ENCODE assay signal across 18 cellular contexts in the genomic region with DNA sequence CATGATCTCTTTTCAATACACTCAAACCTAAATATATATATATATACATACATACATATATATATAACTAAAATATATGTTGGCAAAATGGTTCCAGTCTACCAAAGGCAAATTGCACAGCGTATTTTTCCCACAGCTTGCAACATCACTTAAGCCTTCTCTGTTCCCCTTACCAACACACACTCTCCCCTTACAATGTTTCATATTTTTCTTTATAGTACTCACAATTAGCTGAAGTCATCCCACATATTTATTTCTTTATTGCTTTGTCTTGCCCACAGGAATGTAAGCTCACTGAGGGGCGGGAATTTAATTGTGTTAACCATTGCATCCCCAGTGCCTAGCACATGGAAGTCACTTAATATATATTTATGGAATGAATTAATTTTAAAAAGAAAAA.
"Had no signal": no experiment of that assay in that cellular context is flagged by ENCODE, and none has a peak within 500 bp of the region (broad histone marks: within the 10 kb centered on the region; RNA-seq: fewer than 3 reads in every experiment).

No MANE protein-coding gene starts in this region.

- DNase-seq: activated CD4-positive, alpha-beta memory T cell treated with anti-CD3 and anti-CD28 coated beads for 36 hours; activated CD4-positive, alpha-beta T cell treated with anti-CD3 and anti-CD28 coated beads for 1 hour; activated gamma-delta T cell treated with Interleukin-2 at 50 U/mL for 16 hours; activated naive CD8-positive, alpha-beta T cell treated with anti-CD3 and anti-CD28 coated beads for 36 hours; activated T-cell treated with anti-CD3 and anti-CD28 coated beads, Interleukin-2, amount 50 U/mL, for 48 hours; colonic mucosa; effector CD4-positive, alpha-beta T cell; head of caudate nucleus; mammary epithelial cell; mucosa of descending colon; naive thymus-derived CD8-positive, alpha-beta T cell; posterior cingulate gyrus; T-helper 9 cell; tibial artery had no signal

- H3K27me3 ChIP-seq: ascending aorta, colonic mucosa, neutrophil, tibial artery had no signal

- H3K27ac ChIP-seq: ascending aorta, colonic mucosa, neutrophil, skin epidermis, tibial artery had no signal

- ATAC-seq: left lobe of liver; naive thymus-derived CD8-positive, alpha-beta T cell had no signal

- H3K27ac Mint-ChIP-seq: activated CD4-positive, alpha-beta memory T cell treated with anti-CD3 and anti-CD28 coated beads for 36 hours; activated naive CD8-positive, alpha-beta T cell treated with anti-CD3 and anti-CD28 coated beads for 36 hours; naive thymus-derived CD8-positive, alpha-beta T cell had no signal

- H3K4me3 Mint-ChIP-seq: activated CD4-positive, alpha-beta memory T cell treated with anti-CD3 and anti-CD28 coated beads for 36 hours; activated naive CD8-positive, alpha-beta T cell treated with anti-CD3 and anti-CD28 coated beads for 36 hours; naive thymus-derived CD8-positive, alpha-beta T cell had no signal

- H3K27me3 Mint-ChIP-seq: activated CD4-positive, alpha-beta memory T cell treated with anti-CD3 and anti-CD28 coated beads for 36 hours; activated naive CD8-positive, alpha-beta T cell treated with anti-CD3 and anti-CD28 coated beads for 36 hours; naive thymus-derived CD8-positive, alpha-beta T cell had no signal

- H3K9me3 ChIP-seq: colonic mucosa, neutrophil had no signal

- H3K4me1 ChIP-seq: ascending aorta, colonic mucosa, tibial artery had no signal

- H3K4me3 ChIP-seq: ascending aorta, colonic mucosa, mucosa of descending colon, skin epidermis, tibial artery had no signal

- H3K4me1 Mint-ChIP-seq: naive thymus-derived CD8-positive, alpha-beta T cell had no signal

- H3K36me3 ChIP-seq: ascending aorta, colonic mucosa, neutrophil had no signal
